1 cellular context compared by ENCODE assay signal in genomic region chr10:24035761-24036160, GRCh38.
TF ChIP-seq lines count a peak whose summit lies in the region.

No MANE protein-coding gene starts in this region.

TF ChIP-seq in GM23338, 12 proteins besides CTCF, POLR2A, EP300 and RAD21 (continued from another document):
- TF ChIP-seq REST (IDR thresholded peaks at IDR 0.05; ENCODE audit: unreplicated experiment) (no peak), ZNF462 (CRISPR knock-in tag; IDR thresholded peaks at IDR 0.05) (no peak), CREB1 (CRISPR knock-in tag; IDR thresholded peaks at IDR 0.05; ENCODE audit: low read depth) (no peak), POLR2AphosphoS5 (IDR thresholded peaks at IDR 0.05; ENCODE audit: low read depth) (no peak), STAT1 (IDR thresholded peaks at IDR 0.05; ENCODE audit: unreplicated experiment) (no peak)
TF ChIP-seq in GM23338: peak in this region for 0.
